ENCODE assay signal across 9 cellular contexts in the genomic region with DNA sequence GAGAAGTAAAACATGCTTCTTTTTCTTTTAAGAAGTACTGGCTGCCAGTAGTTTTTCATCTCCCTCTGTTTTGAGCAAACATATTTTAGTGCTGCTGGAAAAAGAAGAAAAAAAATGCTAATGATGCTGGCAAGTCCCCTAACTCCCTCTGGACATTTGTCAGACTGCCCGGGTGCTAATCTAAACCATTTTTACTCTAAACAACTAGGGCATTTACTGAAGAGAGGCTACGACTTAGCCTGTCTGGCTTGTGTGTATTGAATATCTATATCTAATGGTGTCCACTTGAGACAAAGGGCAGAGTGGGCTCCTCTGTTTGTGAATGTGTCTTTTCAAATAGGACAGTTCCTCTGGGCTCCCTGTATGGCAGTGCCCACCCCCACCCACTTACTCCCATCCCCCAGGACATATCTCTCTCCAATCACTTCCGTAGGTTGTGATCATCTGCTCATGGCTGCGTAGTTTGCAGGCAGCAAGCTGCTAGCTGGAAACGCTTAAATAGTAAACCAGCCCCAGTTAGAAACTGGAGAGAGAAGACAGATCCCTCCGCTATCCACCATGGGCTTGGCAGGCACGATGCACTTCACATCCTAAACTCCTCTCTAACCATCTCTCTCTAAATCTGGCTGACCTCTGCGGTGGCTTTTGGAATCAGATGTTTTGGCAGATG. TPM values are rescaled to one million over a fixed set of nuclear protein-coding genes. Genes with fewer than 3 reads are reported as not detected.
A peak's percentile ranks its signal among the peaks of the same experiment; 100 is the strongest.
DNase-seq lines count a peak whose midpoint lies in the region; ATAC-seq and TF ChIP-seq lines count a peak whose summit lies in the region.
"Had no signal": no experiment of that assay in that cellular context is flagged by ENCODE, and none has a peak within 500 bp of the region (broad histone marks: within the 10 kb centered on the region; RNA-seq: fewer than 3 reads in every experiment).

No MANE protein-coding gene starts in this region.

- H3K27ac ChIP-seq in AG04450 (ENCODE audit: low read depth, low read length) = peak overlapping the region; percentile 88

- H3K27ac Mint-ChIP-seq in type B pancreatic cell = no peak overlapping the region

- no peaks in the 10 kb centered on the region for H3K36me3 Mint-ChIP-seq in type B pancreatic cell

- peaks cover 11% of the 10 kb centered on the region for H3K27me3 Mint-ChIP-seq in type B pancreatic cell

- H3K4me1 Mint-ChIP-seq in type B pancreatic cell (ENCODE audit: unreplicated experiment) = peaks cover 18% of the 10 kb centered on the region

- DNase-seq in AG04450 (ENCODE audit: low read depth, low spot score) = no peak
- peak; percentile 22 for DNase-seq in MG63
- peak; percentile 7 for DNase-seq in cerebellar cortex (ENCODE audit: low spot score)
- peak; percentile 24 for DNase-seq in myocyte (ENCODE audit: low read depth)
- no peak for DNase-seq in type B pancreatic cell (ENCODE audit: extremely low spot score, unreplicated experiment)
- DNase-seq: nephron progenitor cell had no signal

- H3K27me3 ChIP-seq in AG04450 (ENCODE audit: control insufficient read depth, insufficient read depth, low read length) = no peaks in the 10 kb centered on the region
- no peaks in the 10 kb centered on the region for H3K27me3 ChIP-seq in MG63

- no peak overlapping the region for H3K4me3 Mint-ChIP-seq in type B pancreatic cell
- H3K4me3 Mint-ChIP-seq: nephron progenitor cell had no signal

- H3K4me3 ChIP-seq in AG04450 (ENCODE audit: low read depth, low read length) (peak overlapping the region; percentile 50), MG63 (peak overlapping the region; percentile 38)

- no peaks in the 10 kb centered on the region for H3K9me3 Mint-ChIP-seq in type B pancreatic cell
- H3K9me3 Mint-ChIP-seq: nephron progenitor cell had no signal

- TF ChIP-seq CTCF in AG04450 (IDR thresholded peaks at IDR 0.05; ENCODE audit: low read depth, low read length) (no peak), type B pancreatic cell (conservative IDR thresholded peaks at IDR 0.05) (no peak)

- ATAC-seq in HG03108 (IDR thresholded peaks at IDR 0.05; ENCODE audit: unreplicated experiment) = no peak
- no peak for ATAC-seq in GM18909 (IDR thresholded peaks at IDR 0.05; ENCODE audit: poor library complexity, unreplicated experiment)
- ATAC-seq in GM21786 (IDR thresholded peaks at IDR 0.05; ENCODE audit: unreplicated experiment) = no peak

- POLR2A ChIA-PET in AG04450 (lab: Yijun Ruan, JAX) = no interaction called here

- no peaks in the 10 kb centered on the region for H3K9me3 ChIP-seq in AG04450 (ENCODE audit: control insufficient read depth, insufficient read depth, low read length)
- no peaks in the 10 kb centered on the region for H3K9me3 ChIP-seq in MG63

- no peaks in the 10 kb centered on the region for H3K36me3 ChIP-seq in MG63

- CTCF ChIA-PET in AG04450 (lab: Charles Lee) = interaction anchor here (0.6 to 9.6 kb wide), 5 partner anchors 10 to 206 kb away, joined by 3 to 84 read pairs (median 4); no protein-coding TSS in a partner anchor

RNA-seq across cellular contexts. Expression of gene DOCK10, which starts 58.4 kb away (rescaled TPM):
- 53.0 and 54.7 TPM in 2 replicates for polyA plus RNA-seq in AG04450 (2011; rRNA removed)
- polyA minus RNA-seq in AG04450 (2011; rRNA and poly(A)+ RNA removed) = 113 and 119 TPM in 2 replicates
- total RNA-seq in MG63 (2014; rRNA removed; shearing (Covaris generic); ENCODE audit: low replicate concordance) = 3.4 and 10.1 TPM in 2 replicates
- total RNA-seq in myocyte (16.5 and 25.0 TPM in 2 replicates), type B pancreatic cell (ENCODE audit: low replicate concordance) (1.7 and 3.5 TPM in 2 replicates)
- polyA plus RNA-seq in myocyte (2012) = 7.8 TPM

Comparison
In these comparisons a context has a peak if more than half of its experiments do, and no peak if none do; other contexts are left out.
1. DNase-seq: peak in MG63 (single experiment), cerebellar cortex (single experiment) and myocyte (single experiment); none in AG04450 (single experiment) and type B pancreatic cell (single experiment).